In the genomic region with DNA sequence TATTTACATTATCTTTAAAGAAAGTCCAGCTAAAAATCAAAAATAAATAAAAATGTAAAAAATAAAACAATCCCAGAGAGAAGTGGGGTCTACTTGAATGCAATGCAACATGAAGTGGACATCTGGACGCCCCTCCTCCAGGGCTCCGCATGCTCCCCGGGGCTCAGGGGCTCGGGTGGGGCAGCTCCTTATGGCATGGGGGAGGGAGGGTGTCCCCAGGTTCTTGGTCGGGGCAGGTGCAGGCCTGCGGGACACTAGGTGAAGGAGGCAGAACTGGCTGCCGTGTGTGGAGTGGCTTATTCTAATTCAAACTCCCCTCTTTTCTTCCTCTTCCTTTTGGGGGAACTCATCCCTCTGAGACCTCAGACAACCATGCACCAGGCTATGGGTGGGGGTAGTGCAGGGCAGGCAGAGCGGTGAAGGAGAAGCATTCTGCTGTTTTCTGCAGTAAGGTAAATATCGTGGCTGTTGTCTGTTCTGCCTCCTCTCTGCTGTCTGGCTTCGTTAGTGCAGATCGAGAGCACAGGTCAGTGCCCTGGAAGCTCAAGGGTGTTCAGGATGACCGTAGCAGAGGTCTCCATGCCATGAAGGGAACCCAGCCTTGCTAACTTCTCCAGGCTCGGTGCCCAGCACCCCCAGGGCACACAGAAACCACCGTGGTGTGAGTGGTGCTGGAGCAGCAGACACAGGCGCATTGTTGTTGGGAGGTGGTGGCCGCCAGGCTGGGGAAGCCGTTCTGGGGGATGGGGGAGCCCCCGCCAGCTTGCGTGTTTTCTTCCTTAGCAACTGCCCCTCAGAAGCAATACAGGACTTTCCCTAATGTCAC, we compare ENCODE assay signal across 30 cellular contexts.
"Had no signal": no experiment of that assay in that cellular context is flagged by ENCODE, and none has a peak within 500 bp of the region (broad histone marks: within the 10 kb centered on the region; RNA-seq: fewer than 3 reads in every experiment).

No MANE protein-coding gene starts in this region.

- FAIRE-seq: TTC549 had no signal

- DNase-seq: activated CD4-positive, alpha-beta memory T cell treated with anti-CD3 and anti-CD28 coated beads, Interleukin-2, amount 10 ng/mL, durations not matched to agents 7 days and 5 days; activated CD4-positive, alpha-beta T cell treated with anti-CD3 and anti-CD28 coated beads, Interleukin-2, amount 10 ng/mL, durations not matched to agents 7 days and 5 days; activated naive CD8-positive, alpha-beta T cell treated with anti-CD3 and anti-CD28 coated beads, Interleukin-2, amount 50 U/mL, for 24 hours; activated T-cell treated with anti-CD3 and anti-CD28 coated beads, Interleukin-2, amount 50 U/mL, for 48 hours; amygdala; central memory CD4-positive, alpha-beta T cell; effector CD8-positive, alpha-beta T cell; gastrocnemius medialis; hippocampal formation; immature natural killer cell; kidney glomerular epithelial cell; mesendoderm; ovary; stimulated activated CD4-positive, alpha-beta T cell treated with anti-CD3 and anti-CD28 coated beads, Interleukin-2, amount 100 ng/mL, for 48 hours; stimulated activated naive CD4-positive, alpha-beta T cell treated with Interleukin-2 at 50 U/mL for 16 hours; testis; trophoblast cell had no signal

- H3K36me3 ChIP-seq: breast epithelium, gastrocnemius medialis, neutrophil, ovary, right lobe of liver had no signal

- H3K9me3 ChIP-seq: breast epithelium, gastrocnemius medialis, neutrophil, ovary, right lobe of liver, testis had no signal

- H3K27ac Mint-ChIP-seq: activated CD4-positive, alpha-beta memory T cell treated with anti-CD3 and anti-CD28 coated beads, Interleukin-2, amount 10 ng/mL, durations not matched to agents 7 days and 5 days; activated CD4-positive, alpha-beta T cell treated with anti-CD3 and anti-CD28 coated beads, Interleukin-2, amount 10 ng/mL, durations not matched to agents 7 days and 5 days; activated naive CD4-positive, alpha-beta T cell treated with anti-CD3 and anti-CD28 coated beads, Interleukin-2, amount 50 U/mL, for 24 hours; activated naive CD8-positive, alpha-beta T cell treated with anti-CD3 and anti-CD28 coated beads, Interleukin-2, amount 50 U/mL, for 24 hours; activated T-helper 2 cell treated with anti-CD3 and anti-CD28 coated beads, Interferon-gamma antibody, Interleukin-2, Interleukin-4, amounts not matched to agents 10 μg/mL and 5 μg/mL and 100 μg/mL, durations not matched to agents 14 hours and 24 hours and 36 hours; dendritic cell treated with granulocyte-macrophage colony-stimulating factor and Interleukin-4, amounts not matched to agents 40 ng/mL and 50 ng/mL, for 4 days; immature natural killer cell; natural killer cell treated with Interleukin-12 subunit alpha and Interleukin-12 subunit beta and Interleukin-15 and Interleukin-18, amount 100 ng/mL, for 72 hours; progenitor cell of endocrine pancreas had no signal

- H3K4me3 Mint-ChIP-seq: activated CD4-positive, alpha-beta memory T cell treated with anti-CD3 and anti-CD28 coated beads, Interleukin-2, amount 10 ng/mL, durations not matched to agents 7 days and 5 days; activated CD4-positive, alpha-beta T cell treated with anti-CD3 and anti-CD28 coated beads, Interleukin-2, amount 10 ng/mL, durations not matched to agents 7 days and 5 days; activated naive CD4-positive, alpha-beta T cell treated with anti-CD3 and anti-CD28 coated beads, Interleukin-2, amount 50 U/mL, for 24 hours; activated naive CD8-positive, alpha-beta T cell treated with anti-CD3 and anti-CD28 coated beads, Interleukin-2, amount 50 U/mL, for 24 hours; dendritic cell treated with granulocyte-macrophage colony-stimulating factor and Interleukin-4, amounts not matched to agents 40 ng/mL and 50 ng/mL, for 4 days; immature natural killer cell; natural killer cell treated with Interleukin-12 subunit alpha and Interleukin-12 subunit beta and Interleukin-15 and Interleukin-18, amount 100 ng/mL, for 72 hours had no signal

- H3K4me1 Mint-ChIP-seq: activated CD4-positive, alpha-beta memory T cell treated with anti-CD3 and anti-CD28 coated beads, Interleukin-2, amount 10 ng/mL, durations not matched to agents 7 days and 5 days; activated CD4-positive, alpha-beta T cell treated with anti-CD3 and anti-CD28 coated beads, Interleukin-2, amount 10 ng/mL, durations not matched to agents 7 days and 5 days; activated naive CD4-positive, alpha-beta T cell treated with anti-CD3 and anti-CD28 coated beads, Interleukin-2, amount 50 U/mL, for 24 hours; activated naive CD8-positive, alpha-beta T cell treated with anti-CD3 and anti-CD28 coated beads, Interleukin-2, amount 50 U/mL, for 24 hours; immature natural killer cell had no signal

- H3K4me3 ChIP-seq: breast epithelium, gastrocnemius medialis, lung, ovary, right lobe of liver, testis had no signal

- H3K27me3 Mint-ChIP-seq: activated CD4-positive, alpha-beta memory T cell treated with anti-CD3 and anti-CD28 coated beads, Interleukin-2, amount 10 ng/mL, durations not matched to agents 7 days and 5 days; activated CD4-positive, alpha-beta T cell treated with anti-CD3 and anti-CD28 coated beads, Interleukin-2, amount 10 ng/mL, durations not matched to agents 7 days and 5 days had no signal

- H3K9me3 Mint-ChIP-seq: activated CD4-positive, alpha-beta memory T cell treated with anti-CD3 and anti-CD28 coated beads, Interleukin-2, amount 10 ng/mL, durations not matched to agents 7 days and 5 days; activated CD4-positive, alpha-beta T cell treated with anti-CD3 and anti-CD28 coated beads, Interleukin-2, amount 10 ng/mL, durations not matched to agents 7 days and 5 days; activated naive CD4-positive, alpha-beta T cell treated with anti-CD3 and anti-CD28 coated beads, Interleukin-2, amount 50 U/mL, for 24 hours; activated naive CD8-positive, alpha-beta T cell treated with anti-CD3 and anti-CD28 coated beads, Interleukin-2, amount 50 U/mL, for 24 hours; activated T-helper 2 cell treated with anti-CD3 and anti-CD28 coated beads, Interferon-gamma antibody, Interleukin-2, Interleukin-4, amounts not matched to agents 10 μg/mL and 5 μg/mL and 100 μg/mL, durations not matched to agents 14 hours and 24 hours and 36 hours; dendritic cell treated with granulocyte-macrophage colony-stimulating factor and Interleukin-4, amounts not matched to agents 40 ng/mL and 50 ng/mL, for 4 days; natural killer cell treated with Interleukin-12 subunit alpha and Interleukin-12 subunit beta and Interleukin-15 and Interleukin-18, amount 100 ng/mL, for 72 hours had no signal

- H3K4me1 ChIP-seq: breast epithelium, gastrocnemius medialis, right lobe of liver, testis had no signal

- ATAC-seq: activated CD4-positive, CD25-positive, alpha-beta regulatory T cell treated with anti-CD3 and anti-CD28 coated beads, Interleukin-2, amount 50 U/mL, for 24 hours; activated naive CD8-positive, alpha-beta T cell treated with anti-CD3 and anti-CD28 coated beads, Interleukin-2, amount 50 U/mL, for 24 hours; gastrocnemius medialis; left lobe of liver; natural killer cell treated with Interleukin-12 subunit alpha and Interleukin-12 subunit beta and Interleukin-15 and Interleukin-18, amount 100 ng/mL, for 72 hours; right lobe of liver had no signal

- H3K36me3 Mint-ChIP-seq: activated naive CD4-positive, alpha-beta T cell treated with anti-CD3 and anti-CD28 coated beads, Interleukin-2, amount 50 U/mL, for 24 hours; immature natural killer cell; natural killer cell treated with Interleukin-12 subunit alpha and Interleukin-12 subunit beta and Interleukin-15 and Interleukin-18, amount 100 ng/mL, for 72 hours had no signal

- H3K27ac ChIP-seq: breast epithelium, gastrocnemius medialis, neutrophil, ovary, right lobe of liver, testis, VCaP had no signal
